In the genomic region with DNA sequence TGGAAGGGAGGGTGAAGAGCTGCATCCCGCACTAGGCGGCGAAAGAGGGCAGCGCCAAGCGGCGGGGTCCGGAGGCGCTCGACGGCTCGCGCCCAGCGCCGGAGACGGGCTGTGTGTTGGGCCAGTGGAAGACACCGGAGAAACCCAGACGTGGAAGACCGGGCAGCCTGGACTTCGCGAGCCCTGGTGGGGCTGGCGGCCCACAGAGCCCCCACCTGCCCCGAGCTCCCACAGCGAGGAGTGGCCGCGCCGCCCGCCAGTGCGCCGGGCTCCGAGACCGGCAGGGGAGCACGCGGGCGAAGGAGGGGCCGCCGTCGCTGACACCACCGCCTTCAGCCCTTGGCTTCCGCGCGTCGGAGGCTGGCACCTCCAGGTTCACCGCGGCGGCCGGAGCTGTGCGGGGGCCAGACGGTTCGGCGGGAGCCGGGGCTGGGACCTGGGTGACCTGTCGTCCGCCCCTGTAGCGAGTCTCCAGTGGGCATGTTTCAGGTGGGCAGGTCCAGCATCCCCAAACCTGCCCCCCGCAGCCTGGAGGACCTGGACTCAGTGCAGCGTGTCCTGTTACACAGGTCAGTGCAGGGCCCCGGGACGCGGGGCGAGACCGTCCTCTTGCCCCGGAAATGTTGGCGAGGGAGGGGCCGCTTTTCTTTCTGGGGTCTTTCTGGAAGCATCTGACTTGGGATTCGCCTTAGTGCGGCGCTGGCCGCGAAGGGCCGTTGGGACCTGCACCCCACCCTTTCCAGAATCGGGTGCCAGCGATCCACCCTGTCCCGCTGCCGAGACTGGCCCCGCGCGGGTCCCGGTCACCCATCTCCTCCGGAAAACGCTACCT, we compare ENCODE assay signal across 1 cellular context.
TF ChIP-seq lines count a peak whose summit lies in the region.

No MANE protein-coding gene starts in this region.

TF ChIP-seq in GM23338, 12 proteins besides CTCF, POLR2A, EP300 and RAD21 (continued from another document):
- TF ChIP-seq, protein P1, sequence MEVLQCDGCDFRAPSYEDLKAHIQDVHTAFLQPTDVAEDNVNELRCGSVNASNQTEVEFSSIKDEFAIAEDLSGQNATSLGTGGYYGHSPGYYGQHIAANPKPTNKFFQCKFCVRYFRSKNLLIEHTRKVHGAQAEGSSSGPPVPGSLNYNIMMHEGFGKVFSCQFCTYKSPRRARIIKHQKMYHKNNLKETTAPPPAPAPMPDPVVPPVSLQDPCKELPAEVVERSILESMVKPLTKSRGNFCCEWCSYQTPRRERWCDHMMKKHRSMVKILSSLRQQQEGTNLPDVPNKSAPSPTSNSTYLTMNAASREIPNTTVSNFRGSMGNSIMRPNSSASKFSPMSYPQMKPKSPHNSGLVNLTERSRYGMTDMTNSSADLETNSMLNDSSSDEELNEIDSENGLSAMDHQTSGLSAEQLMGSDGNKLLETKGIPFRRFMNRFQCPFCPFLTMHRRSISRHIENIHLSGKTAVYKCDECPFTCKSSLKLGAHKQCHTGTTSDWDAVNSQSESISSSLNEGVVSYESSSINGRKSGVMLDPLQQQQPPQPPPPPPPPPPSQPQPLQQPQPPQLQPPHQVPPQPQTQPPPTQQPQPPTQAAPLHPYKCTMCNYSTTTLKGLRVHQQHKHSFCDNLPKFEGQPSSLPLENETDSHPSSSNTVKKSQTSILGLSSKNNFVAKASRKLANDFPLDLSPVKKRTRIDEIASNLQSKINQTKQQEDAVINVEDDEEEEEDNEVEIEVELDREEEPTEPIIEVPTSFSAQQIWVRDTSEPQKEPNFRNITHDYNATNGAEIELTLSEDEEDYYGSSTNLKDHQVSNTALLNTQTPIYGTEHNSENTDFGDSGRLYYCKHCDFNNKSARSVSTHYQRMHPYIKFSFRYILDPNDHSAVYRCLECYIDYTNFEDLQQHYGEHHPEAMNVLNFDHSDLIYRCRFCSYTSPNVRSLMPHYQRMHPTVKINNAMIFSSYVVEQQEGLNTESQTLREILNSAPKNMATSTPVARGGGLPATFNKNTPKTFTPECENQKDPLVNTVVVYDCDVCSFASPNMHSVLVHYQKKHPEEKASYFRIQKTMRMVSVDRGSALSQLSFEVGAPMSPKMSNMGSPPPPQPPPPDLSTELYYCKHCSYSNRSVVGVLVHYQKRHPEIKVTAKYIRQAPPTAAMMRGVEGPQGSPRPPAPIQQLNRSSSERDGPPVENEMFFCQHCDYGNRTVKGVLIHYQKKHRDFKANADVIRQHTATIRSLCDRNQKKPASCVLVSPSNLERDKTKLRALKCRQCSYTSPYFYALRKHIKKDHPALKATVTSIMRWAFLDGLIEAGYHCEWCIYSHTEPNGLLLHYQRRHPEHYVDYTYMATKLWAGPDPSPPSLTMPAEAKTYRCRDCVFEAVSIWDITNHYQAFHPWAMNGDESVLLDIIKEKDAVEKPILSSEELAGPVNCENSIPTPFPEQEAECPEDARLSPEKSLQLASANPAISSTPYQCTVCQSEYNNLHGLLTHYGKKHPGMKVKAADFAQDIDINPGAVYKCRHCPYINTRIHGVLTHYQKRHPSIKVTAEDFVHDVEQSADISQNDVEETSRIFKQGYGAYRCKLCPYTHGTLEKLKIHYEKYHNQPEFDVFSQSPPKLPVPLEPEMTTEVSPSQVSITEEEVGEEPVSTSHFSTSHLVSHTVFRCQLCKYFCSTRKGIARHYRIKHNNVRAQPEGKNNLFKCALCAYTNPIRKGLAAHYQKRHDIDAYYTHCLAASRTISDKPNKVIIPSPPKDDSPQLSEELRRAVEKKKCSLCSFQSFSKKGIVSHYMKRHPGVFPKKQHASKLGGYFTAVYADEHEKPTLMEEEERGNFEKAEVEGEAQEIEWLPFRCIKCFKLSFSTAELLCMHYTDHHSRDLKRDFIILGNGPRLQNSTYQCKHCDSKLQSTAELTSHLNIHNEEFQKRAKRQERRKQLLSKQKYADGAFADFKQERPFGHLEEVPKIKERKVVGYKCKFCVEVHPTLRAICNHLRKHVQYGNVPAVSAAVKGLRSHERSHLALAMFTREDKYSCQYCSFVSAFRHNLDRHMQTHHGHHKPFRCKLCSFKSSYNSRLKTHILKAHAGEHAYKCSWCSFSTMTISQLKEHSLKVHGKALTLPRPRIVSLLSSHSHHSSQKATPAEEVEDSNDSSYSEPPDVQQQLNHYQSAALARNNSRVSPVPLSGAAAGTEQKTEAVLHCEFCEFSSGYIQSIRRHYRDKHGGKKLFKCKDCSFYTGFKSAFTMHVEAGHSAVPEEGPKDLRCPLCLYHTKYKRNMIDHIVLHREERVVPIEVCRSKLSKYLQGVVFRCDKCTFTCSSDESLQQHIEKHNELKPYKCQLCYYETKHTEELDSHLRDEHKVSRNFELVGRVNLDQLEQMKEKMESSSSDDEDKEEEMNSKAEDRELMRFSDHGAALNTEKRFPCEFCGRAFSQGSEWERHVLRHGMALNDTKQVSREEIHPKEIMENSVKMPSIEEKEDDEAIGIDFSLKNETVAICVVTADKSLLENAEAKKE (CRISPR knock-in tag; IDR thresholded peaks at IDR 0.05) = no peak
- TF ChIP-seq EZH2phosphoT487 (IDR thresholded peaks at IDR 0.05; ENCODE audit: unreplicated experiment) = no peak
- TF ChIP-seq JUNB (IDR thresholded peaks at IDR 0.05; ENCODE audit: unreplicated experiment) = no peak
- TF ChIP-seq EZH2 (IDR thresholded peaks at IDR 0.05; ENCODE audit: low read depth, unreplicated experiment) = peak; percentile 57
TF ChIP-seq in GM23338: peak in this region for 1.
